ENCODE assay signal across 11 cellular contexts in the genomic region with DNA sequence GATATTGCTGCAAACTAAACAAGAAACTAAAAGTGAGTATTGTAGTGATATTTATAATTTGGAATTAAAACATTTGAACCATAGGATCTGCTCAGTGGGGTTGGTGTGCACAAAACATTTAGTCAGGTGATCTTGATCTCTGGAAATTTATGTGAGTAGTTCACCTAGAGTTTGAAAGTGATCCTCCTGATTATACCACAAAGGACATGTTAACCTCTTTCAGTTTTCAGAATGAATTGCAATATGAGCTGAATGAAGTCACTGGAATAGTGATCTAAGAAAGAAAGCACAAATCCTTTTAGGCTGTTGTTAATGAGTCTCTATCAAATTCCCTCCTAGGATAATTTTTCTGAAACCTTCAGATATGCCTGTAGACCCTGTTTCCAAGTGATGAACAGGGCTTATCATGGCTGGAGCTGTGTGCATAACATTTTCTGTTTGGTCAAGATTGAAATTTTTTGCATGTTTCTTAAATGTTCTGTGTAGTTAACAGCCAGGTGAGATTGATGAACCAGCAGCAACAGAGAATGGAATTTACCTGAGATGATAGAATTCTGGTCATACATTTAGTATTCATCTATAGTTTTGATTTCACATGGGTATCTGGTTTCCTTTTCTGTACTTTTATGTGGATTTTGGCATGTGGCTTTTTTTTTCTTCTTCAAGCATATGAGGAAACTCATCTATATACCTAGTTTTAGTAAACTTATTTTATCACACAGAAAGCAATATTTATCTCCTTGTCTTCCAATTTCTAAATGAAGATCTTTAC. TPM values are rescaled to one million over a fixed set of nuclear protein-coding genes. Genes with fewer than 3 reads are reported as not detected.
DNase-seq lines count a peak whose midpoint lies in the region; ATAC-seq and TF ChIP-seq lines count a peak whose summit lies in the region.
"Had no signal": no experiment of that assay in that cellular context is flagged by ENCODE, and none has a peak within 500 bp of the region (broad histone marks: within the 10 kb centered on the region; RNA-seq: fewer than 3 reads in every experiment).

No MANE protein-coding gene starts in this region.

- H3K27ac ChIP-seq in sigmoid colon (no peak overlapping the region), right atrium auricular region (no peak overlapping the region)
- H3K27ac ChIP-seq: epithelial cell of prostate, thyroid gland had no signal

- DNase-seq in activated naive CD4-positive, alpha-beta T cell (lab: John Stamatoyannopoulos, UW), result no peak
- DNase-seq in stimulated activated naive CD8-positive, alpha-beta T cell treated with anti-CD3 and anti-CD28 coated beads, Interleukin-15, Interleukin-2, amounts not matched to agents 100 U/mL and 50 U/mL, for 24 hours, result no peak
- DNase-seq in sigmoid colon (no peak), right atrium auricular region (ENCODE audit: low spot score) (no peak), OCI-M1 (lab: John Stamatoyannopoulos, UW) (no peak)
- DNase-seq: activated gamma-delta T cell, thyroid gland had no signal

- H3K4me1 ChIP-seq in sigmoid colon (peaks cover 0 to 5% (median 0%) of the 10 kb centered on the region in 4 donors), right atrium auricular region (no peaks in the 10 kb centered on the region)

- no peak for TF ChIP-seq EP300 in sigmoid colon (IDR thresholded peaks at IDR 0.05)

- TF ChIP-seq POLR2A in sigmoid colon (IDR thresholded peaks at IDR 0.05), result no peak

- TF ChIP-seq CTCF in sigmoid colon (IDR thresholded peaks at IDR 0.05), result no peak
- no peak for TF ChIP-seq CTCF in right atrium auricular region (IDR thresholded peaks at IDR 0.05)

- H3K27me3 ChIP-seq in sigmoid colon, result no peaks in the 10 kb centered on the region
- H3K27me3 ChIP-seq in right atrium auricular region, result no peaks in the 10 kb centered on the region
- H3K27me3 ChIP-seq: thyroid gland had no signal

- no peaks in the 10 kb centered on the region for H3K9me3 ChIP-seq in sigmoid colon
- no peaks in the 10 kb centered on the region for H3K9me3 ChIP-seq in right atrium auricular region
- H3K9me3 ChIP-seq: thyroid gland had no signal

- ATAC-seq in HG02588 (IDR thresholded peaks at IDR 0.05; ENCODE audit: unreplicated experiment), result peak; percentile 87
- peak; percentile 92 for ATAC-seq in HG03521 (IDR thresholded peaks at IDR 0.05; ENCODE audit: unreplicated experiment)
- peak; percentile 90 for ATAC-seq in stimulated activated naive CD8-positive, alpha-beta T cell treated with anti-CD3 and anti-CD28 coated beads, Interleukin-15, Interleukin-2, amounts not matched to agents 100 U/mL and 50 U/mL, for 24 hours

- H3K36me3 Mint-ChIP-seq in activated naive CD4-positive, alpha-beta T cell treated with anti-CD3 and anti-CD28 coated beads, Interleukin-2, amount 50 U/mL, for 24 hours, result peaks cover 43% of the 10 kb centered on the region

- peak overlapping the region; percentile 59 for H3K4me3 Mint-ChIP-seq in activated naive CD4-positive, alpha-beta T cell treated with anti-CD3 and anti-CD28 coated beads, Interleukin-2, amount 50 U/mL, for 24 hours

- peak overlapping the region; percentile 86 for H3K27ac Mint-ChIP-seq in activated naive CD4-positive, alpha-beta T cell treated with anti-CD3 and anti-CD28 coated beads, Interleukin-2, amount 50 U/mL, for 24 hours

- H3K9me3 Mint-ChIP-seq in activated naive CD4-positive, alpha-beta T cell treated with anti-CD3 and anti-CD28 coated beads, Interleukin-2, amount 50 U/mL, for 24 hours, result peaks cover 10% of the 10 kb centered on the region

- peaks cover 74% of the 10 kb centered on the region for H3K4me1 Mint-ChIP-seq in activated naive CD4-positive, alpha-beta T cell treated with anti-CD3 and anti-CD28 coated beads, Interleukin-2, amount 50 U/mL, for 24 hours

- intact Hi-C loops in sigmoid colon (cut with DNase I), result no loop called here

- H3K4me3 ChIP-seq in sigmoid colon (no peak overlapping the region), right atrium auricular region (no peak overlapping the region)
- H3K4me3 ChIP-seq: thyroid gland had no signal

- H3K27me3 Mint-ChIP-seq in activated naive CD4-positive, alpha-beta T cell treated with anti-CD3 and anti-CD28 coated beads, Interleukin-2, amount 50 U/mL, for 24 hours, result no peaks in the 10 kb centered on the region

- no peaks in the 10 kb centered on the region for H3K36me3 ChIP-seq in sigmoid colon
- no peaks in the 10 kb centered on the region for H3K36me3 ChIP-seq in right atrium auricular region
- H3K36me3 ChIP-seq: thyroid gland had no signal

RNA-seq across cellular contexts. Expression of a gene that starts 25.5 kb away (rescaled TPM):
- total RNA-seq in sigmoid colon (10 to 100 TPM; 11.8 to 22.7 (median 13.9) TPM), right atrium auricular region (1 to 10 TPM; 5.3 to 5.5 TPM)
- 10 to 100 TPM in 1 of 3 donors, 1 to 10 TPM in 2; 4.6 to 11.6 (median 7.8) TPM for polyA plus RNA-seq in sigmoid colon
